10 cellular contexts compared by ENCODE assay signal in the genomic region with DNA sequence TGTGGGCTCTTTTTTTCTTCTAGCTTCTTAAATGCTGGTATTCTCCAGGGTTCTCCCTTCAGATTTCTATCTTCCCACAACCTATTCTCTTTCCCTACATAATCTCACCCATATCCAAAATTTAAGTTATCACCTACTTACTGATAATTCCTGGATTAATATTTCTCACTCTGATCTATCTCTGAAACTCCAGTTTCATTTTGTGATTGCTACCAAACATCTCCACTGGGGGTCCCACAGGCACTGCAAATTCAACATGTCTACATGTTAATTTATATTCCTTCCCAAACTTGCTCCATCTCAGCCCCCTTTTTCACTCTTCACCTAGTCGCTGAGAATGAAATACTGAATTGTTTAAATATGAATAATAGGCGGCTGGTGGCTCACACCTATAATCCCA. TPM values are rescaled to one million over a fixed set of nuclear protein-coding genes. Genes with fewer than 3 reads are reported as not detected.
DNase-seq lines count a peak whose midpoint lies in the region; ATAC-seq, FAIRE-seq and TF ChIP-seq lines count a peak whose summit lies in the region.
"Had no signal": no experiment of that assay in that cellular context is flagged by ENCODE, and none has a peak within 500 bp of the region (broad histone marks: within the 10 kb centered on the region; RNA-seq: fewer than 3 reads in every experiment).

No MANE protein-coding gene starts in this region.

- peak overlapping the region in 6 of 8 donors; percentile 23 to 93 (median 30) for H3K27ac Mint-ChIP-seq in CD8-positive, alpha-beta memory T cell
- no peak overlapping the region for H3K27ac Mint-ChIP-seq in GM23338
- H3K27ac Mint-ChIP-seq in activated CD4-positive, alpha-beta T cell treated with anti-CD3 and anti-CD28 coated beads, Interleukin-2, amount 10 ng/mL, durations not matched to agents 24 days and 14 days: no peak overlapping the region

- intact Hi-C loops in activated CD4-positive, alpha-beta T cell treated with anti-CD3 and anti-CD28 coated beads, Interleukin-2, amount 10 ng/mL, durations not matched to agents 24 days and 14 days (cut with micrococcal nuclease): loop anchor here (5.0 to 10.0 kb wide), 2 partner anchors 92 to 210 kb away; a partner anchor contains a TSS
- intact Hi-C loops in sciatic nerve (cut with DNase I): no loop called here

- H3K4me3 ChIP-seq in CD8-positive, alpha-beta memory T cell (ENCODE audit: low read length): no peak overlapping the region
- H3K4me3 ChIP-seq in GM23338 (no peak overlapping the region), keratinocyte (ENCODE audit: control insufficient read depth in 2 of 3, extremely low read depth in 1 of 3, insufficient read depth in 2 of 3, low read depth in 1 of 3, low read length in 3 of 3) (no peak overlapping the region)

- H3K9ac ChIP-seq in keratinocyte (ENCODE audit: control insufficient read depth, extremely low read depth, insufficient read depth, low read length): no peak overlapping the region

- FAIRE-seq in keratinocyte (lab: Jason Lieb, UNC): no peak

- TF ChIP-seq CTCF in GM23338 (conservative IDR thresholded peaks at IDR 0.05; ENCODE audit: low read depth in 2 of 2) (peak; percentile 38 to 42; a peak in 3 of 4 replicates), keratinocyte (optimal IDR thresholded peaks at IDR 0.05 in 1 of 3, IDR thresholded peaks at IDR 0.05 in 1 of 3, conservative IDR thresholded peaks at IDR 0.05 in 1 of 3; ENCODE audit: extremely low read depth in 1 of 3, insufficient read depth in 2 of 3, low read length in 3 of 3) (peak in 2 of 3 experiments; percentile 23 to 49)

- H3K4me2 ChIP-seq in GM23338 (no peak overlapping the region), keratinocyte (ENCODE audit: control insufficient read depth, extremely low read depth, insufficient read depth, low read depth, low read length) (no peak overlapping the region)

- H4K20me1 ChIP-seq in GM23338 (replicated peaks; ENCODE audit: insufficient read depth): no peaks in the 10 kb centered on the region
- H4K20me1 ChIP-seq in keratinocyte (ENCODE audit: control insufficient read depth, extremely low read depth, insufficient read depth, low read length): no peaks in the 10 kb centered on the region

- peak in 3 of 5 donors; percentile 15 to 25 (median 16) for DNase-seq in CD8-positive, alpha-beta memory T cell
- DNase-seq in GM23338 (ENCODE audit: low spot score) (no peak), keratinocyte (ENCODE audit: low read depth, low spot score) (no peak), NCI-H526 treated with DMSO at 0.1 percent for 48 hours (lab: John Stamatoyannopoulos, UW) (no peak), sciatic nerve (ENCODE audit: low spot score) (no peak)
- DNase-seq in activated CD4-positive, alpha-beta T cell treated with anti-CD3 and anti-CD28 coated beads, Interleukin-2, amount 10 ng/mL, durations not matched to agents 24 days and 14 days: peak; percentile 71
- DNase-seq: NCI-H345 had no signal

- no peaks in the 10 kb centered on the region for H3K36me3 Mint-ChIP-seq in CD8-positive, alpha-beta memory T cell
- no peaks in the 10 kb centered on the region for H3K36me3 Mint-ChIP-seq in GM23338 (ENCODE audit: low read depth)
- H3K36me3 Mint-ChIP-seq in activated CD4-positive, alpha-beta T cell treated with anti-CD3 and anti-CD28 coated beads, Interleukin-2, amount 10 ng/mL, durations not matched to agents 24 days and 14 days (ENCODE audit: low read depth): no peaks in the 10 kb centered on the region

- H3F3A ChIP-seq in GM23338 (replicated peaks; ENCODE audit: low read depth): no peaks in the 10 kb centered on the region

- no peaks in the 10 kb centered on the region for H3K9me3 ChIP-seq in CD8-positive, alpha-beta memory T cell (ENCODE audit: low read length)
- H3K9me3 ChIP-seq in keratinocyte (ENCODE audit: control insufficient read depth, low read depth, low read length): no peaks in the 10 kb centered on the region

- 0 out of 2 replicates have a peak, but pooled peaks cover 6% of the 10 kb centered on the region for H3K9me2 ChIP-seq in GM23338 (ENCODE audit: insufficient read depth)

- H3K79me2 ChIP-seq in GM23338 (replicated peaks; ENCODE audit: insufficient read depth): no peaks in the 10 kb centered on the region
- H3K79me2 ChIP-seq in keratinocyte (ENCODE audit: control insufficient read depth, insufficient read depth, low read length): no peaks in the 10 kb centered on the region

- H3K27ac ChIP-seq in CD8-positive, alpha-beta memory T cell (ENCODE audit: low read depth, low read length): no peak overlapping the region
- no peak overlapping the region for H3K27ac ChIP-seq in GM23338 (ENCODE audit: low read depth)
- H3K27ac ChIP-seq in keratinocyte (ENCODE audit: control insufficient read depth, insufficient read depth, low read length): no peak overlapping the region
- H3K27ac ChIP-seq: epithelial cell of prostate had no signal

- H3K27me3 Mint-ChIP-seq in CD8-positive, alpha-beta memory T cell: no peaks in the 10 kb centered on the region
- H3K27me3 Mint-ChIP-seq in GM23338 (ENCODE audit: insufficient read depth, low read depth, poor library complexity): peaks cover 2% of the 10 kb centered on the region
- no peaks in the 10 kb centered on the region for H3K27me3 Mint-ChIP-seq in activated CD4-positive, alpha-beta T cell treated with anti-CD3 and anti-CD28 coated beads, Interleukin-2, amount 10 ng/mL, durations not matched to agents 24 days and 14 days

- CTCF ChIA-PET in CD8-positive, alpha-beta memory T cell (lab: Charles Lee): interaction anchor here (1.1 to 3.7 kb wide), 4 partner anchors 11 to 380 kb away, joined by 3 to 50 read pairs (median 4); no protein-coding TSS in a partner anchor

- H3K27me3 ChIP-seq in CD8-positive, alpha-beta memory T cell (ENCODE audit: insufficient read depth, low read length, poor library complexity, severe bottlenecking): no peaks in the 10 kb centered on the region
- no peaks in the 10 kb centered on the region for H3K27me3 ChIP-seq in GM23338 (ENCODE audit: insufficient read depth)
- H3K27me3 ChIP-seq in keratinocyte (ENCODE audit: control insufficient read depth, extremely low read depth, insufficient read depth, low read length): no peaks in the 10 kb centered on the region

- peaks cover 43 to 53% (median 44%) of the 10 kb centered on the region in 3 donors for H3K4me1 Mint-ChIP-seq in CD8-positive, alpha-beta memory T cell
- peaks cover 5% of the 10 kb centered on the region; the same call in 2 of the 3 replicates for H3K4me1 Mint-ChIP-seq in GM23338
- H3K4me1 Mint-ChIP-seq in activated CD4-positive, alpha-beta T cell treated with anti-CD3 and anti-CD28 coated beads, Interleukin-2, amount 10 ng/mL, durations not matched to agents 24 days and 14 days: peaks cover 33% of the 10 kb centered on the region

- H3K4me1 ChIP-seq in CD8-positive, alpha-beta memory T cell (ENCODE audit: insufficient read depth, low read length): peaks cover 34% of the 10 kb centered on the region
- H3K4me1 ChIP-seq in GM23338 (ENCODE audit: insufficient read depth) (no peaks in the 10 kb centered on the region), keratinocyte (ENCODE audit: control insufficient read depth, extremely low read depth, insufficient read depth, low read length) (peaks cover 18% of the 10 kb centered on the region)

- no peaks in the 10 kb centered on the region for H3K9me1 ChIP-seq in keratinocyte (ENCODE audit: control insufficient read depth, extremely low read depth, insufficient read depth, low read length)

- no peak for ATAC-seq in GM23338
- no peak for ATAC-seq in GM19351 (IDR thresholded peaks at IDR 0.05; ENCODE audit: unreplicated experiment)
- ATAC-seq in sciatic nerve: no peak
- ATAC-seq in GM18870 (IDR thresholded peaks at IDR 0.05; ENCODE audit: unreplicated experiment): no peak

- dilution Hi-C loops in keratinocyte (cut with MboI; ENCODE audit: extremely low pct_ligation_motif_present, low sequenced_read_pairs): no loop called here

- H3K36me3 ChIP-seq in CD8-positive, alpha-beta memory T cell (ENCODE audit: insufficient read depth, low read length): no peaks in the 10 kb centered on the region
- H3K36me3 ChIP-seq in GM23338 (ENCODE audit: insufficient read depth) (no peaks in the 10 kb centered on the region), keratinocyte (ENCODE audit: control insufficient read depth in 2 of 2, extremely low read depth in 1 of 2, insufficient read depth in 2 of 2, low read length in 2 of 2) (no peaks in the 10 kb centered on the region)

- H2AFZ ChIP-seq in GM23338: no peak overlapping the region
- H2AFZ ChIP-seq in keratinocyte (ENCODE audit: control insufficient read depth, low read length): no peak overlapping the region

- peak overlapping the region in 1 of 7 donors; percentile 14 for H3K4me3 Mint-ChIP-seq in CD8-positive, alpha-beta memory T cell
- no peak overlapping the region for H3K4me3 Mint-ChIP-seq in GM23338
- H3K4me3 Mint-ChIP-seq in activated CD4-positive, alpha-beta T cell treated with anti-CD3 and anti-CD28 coated beads, Interleukin-2, amount 10 ng/mL, durations not matched to agents 24 days and 14 days: no peak overlapping the region

- no peaks in the 10 kb centered on the region for H3K9me3 Mint-ChIP-seq in CD8-positive, alpha-beta memory T cell
- no peaks in the 10 kb centered on the region; the same call in 2 of the 3 replicates for H3K9me3 Mint-ChIP-seq in GM23338
- H3K9me3 Mint-ChIP-seq in activated CD4-positive, alpha-beta T cell treated with anti-CD3 and anti-CD28 coated beads, Interleukin-2, amount 10 ng/mL, durations not matched to agents 24 days and 14 days: no peaks in the 10 kb centered on the region

- POLR2A ChIA-PET in CD8-positive, alpha-beta memory T cell (lab: Charles Lee): no interaction called here

RNA-seq across cellular contexts. Expression of a gene that starts 9.9 kb away (rescaled TPM):
- not detected for total RNA-seq in CD8-positive, alpha-beta memory T cell
- polyA plus RNA-seq in CD8-positive, alpha-beta memory T cell: not detected
- not detected in 2 replicates for total RNA-seq in GM23338 (2014; rRNA removed; shearing (Covaris generic))
- not detected in 2 replicates for polyA plus RNA-seq in GM23338 (2016; fragmentation: Nextera tagmentation; extraction: Ambion mirVana)
- total RNA-seq in activated CD4-positive, alpha-beta T cell treated with anti-CD3 and anti-CD28 coated beads, Interleukin-2, amount 10 ng/mL, durations not matched to agents 24 days and 14 days: not detected in 2 replicates
- polyA plus RNA-seq in keratinocyte: not detected in 3 replicates
- not detected for polyA plus RNA-seq in keratinocyte (2011; ENCODE audit: low read depth)
- polyA plus RNA-seq in keratinocyte (2011; cell fraction: cytosol; rRNA removed): not detected in 2 replicates
- not detected in 2 replicates for polyA plus RNA-seq in keratinocyte (2011; cell fraction: nucleus; rRNA removed)
- not detected in 2 replicates for polyA plus RNA-seq in keratinocyte (2012; ENCODE audit: low replicate concordance)
- not detected in 3 replicates for polyA minus RNA-seq in keratinocyte
- polyA minus RNA-seq in keratinocyte (2011; cell fraction: cytosol; rRNA and poly(A)+ RNA removed): not detected
- not detected in 2 replicates for polyA minus RNA-seq in keratinocyte (2011; cell fraction: nucleus; rRNA and poly(A)+ RNA removed)
- not detected for total RNA-seq in sciatic nerve

RNA-seq across cellular contexts. Expression of a gene that starts 21.6 kb away (rescaled TPM):
- 1 to 10 TPM; 1.6 to 1.7 TPM for total RNA-seq in CD8-positive, alpha-beta memory T cell
- 9.2 TPM for polyA plus RNA-seq in CD8-positive, alpha-beta memory T cell
- total RNA-seq in GM23338 (2014; rRNA removed; shearing (Covaris generic)): not detected in 2 replicates
- polyA plus RNA-seq in GM23338 (2016; fragmentation: Nextera tagmentation; extraction: Ambion mirVana) (not detected in 2 replicates), keratinocyte (0.03 TPM in 1 of 3 replicates, not detected in the others)
- total RNA-seq in activated CD4-positive, alpha-beta T cell treated with anti-CD3 and anti-CD28 coated beads, Interleukin-2, amount 10 ng/mL, durations not matched to agents 24 days and 14 days: 3.1 and 3.8 TPM in 2 replicates
- not detected for polyA plus RNA-seq in keratinocyte (2011; ENCODE audit: low read depth)
- 0.05 TPM in 1 of 2 replicates, not detected in the other for polyA plus RNA-seq in keratinocyte (2011; cell fraction: cytosol; rRNA removed)
- polyA plus RNA-seq in keratinocyte (2011; cell fraction: nucleus; rRNA removed): 0.04 and 0.09 TPM in 2 replicates
- not detected in 2 replicates for polyA plus RNA-seq in keratinocyte (2012; ENCODE audit: low replicate concordance)
- 0.10 TPM in 1 of 3 replicates, not detected in the others for polyA minus RNA-seq in keratinocyte
- not detected for polyA minus RNA-seq in keratinocyte (2011; cell fraction: cytosol; rRNA and poly(A)+ RNA removed)
- not detected in 2 replicates for polyA minus RNA-seq in keratinocyte (2011; cell fraction: nucleus; rRNA and poly(A)+ RNA removed)
- total RNA-seq in sciatic nerve: not detected

Comparison
In these comparisons a context has a peak if more than half of its experiments do, and no peak if none do; other contexts are left out.
1. DNase-seq: peak in CD8-positive, alpha-beta memory T cell (3 of 5) and activated CD4-positive, alpha-beta T cell treated with anti-CD3 and anti-CD28 coated beads, Interleukin-2, amount 10 ng/mL, durations not matched to agents 24 days and 14 days (single experiment); none in GM23338 (single experiment), keratinocyte (single experiment), NCI-H526 treated with DMSO at 0.1 percent for 48 hours (single experiment) and sciatic nerve (single experiment).
2. H3K27ac Mint-ChIP-seq: peak in CD8-positive, alpha-beta memory T cell (6 of 8); none in GM23338 (single experiment) and activated CD4-positive, alpha-beta T cell treated with anti-CD3 and anti-CD28 coated beads, Interleukin-2, amount 10 ng/mL, durations not matched to agents 24 days and 14 days (single experiment).